12 cellular contexts compared by ENCODE assay signal in genomic region chr6:44009425-44010321, GRCh38.
A peak's percentile ranks its signal among the peaks of the same experiment; 100 is the strongest.
DNase-seq lines count a peak whose midpoint lies in the region; ATAC-seq, FAIRE-seq and TF ChIP-seq lines count a peak whose summit lies in the region.
"Had no signal": no experiment of that assay in that cellular context is flagged by ENCODE, and none has a peak within 500 bp of the region (broad histone marks: within the 10 kb centered on the region; RNA-seq: fewer than 3 reads in every experiment).

No MANE protein-coding gene starts in this region.

- H4K20me1 ChIP-seq in Karpas-422 (ENCODE audit: insufficient read depth, low read depth, low read length) = 0 out of 2 replicates have a peak, but pooled peaks cover 15% of the 10 kb centered on the region

- H3K4me2 ChIP-seq in Karpas-422 (ENCODE audit: low read depth, low read length, poor library complexity, severe bottlenecking) = no peak overlapping the region

- H3K4me3 ChIP-seq in ACC112 (ENCODE audit: low read depth, low read length) = no peak overlapping the region
- no peak overlapping the region for H3K4me3 ChIP-seq in bronchial epithelial cell (ENCODE audit: low read depth, low read length)
- H3K4me3 ChIP-seq in kidney (ENCODE audit: low read length in 2 of 2) = no peak overlapping the region
- H3K4me3 ChIP-seq in Karpas-422 (ENCODE audit: low read length) = no peak overlapping the region
- no peak overlapping the region for H3K4me3 ChIP-seq in foreskin fibroblast (ENCODE audit: low read depth in 1 of 2, low read length in 2 of 2)

- no peaks in the 10 kb centered on the region for H3K27me3 ChIP-seq in ACC112 (ENCODE audit: insufficient read depth, low read length)
- no peaks in the 10 kb centered on the region for H3K27me3 ChIP-seq in bronchial epithelial cell (ENCODE audit: control insufficient read depth, insufficient read depth, low read length)
- no peaks in the 10 kb centered on the region for H3K27me3 ChIP-seq in Karpas-422 (ENCODE audit: low read length)

- H3K79me2 ChIP-seq in ACC112 (ENCODE audit: control insufficient read depth, insufficient read depth, low read length, unreplicated experiment) (no peaks in the 10 kb centered on the region), Karpas-422 (ENCODE audit: low read length) (no peaks in the 10 kb centered on the region)

- H3K9ac ChIP-seq in kidney (ENCODE audit: low read length in 2 of 2) = no peak overlapping the region
- no peak overlapping the region for H3K9ac ChIP-seq in Karpas-422 (ENCODE audit: low read length)

- H3K4me1 ChIP-seq in ACC112 (ENCODE audit: control insufficient read depth, insufficient read depth, low read length, unreplicated experiment) (peaks cover 49% of the 10 kb centered on the region), kidney (ENCODE audit: control insufficient read depth in 1 of 2, insufficient read depth in 1 of 2, low read depth in 1 of 2, low read length in 2 of 2) (peaks cover 11 to 15% of the 10 kb centered on the region in 2 donors), Karpas-422 (ENCODE audit: low read length) (peaks cover 4% of the 10 kb centered on the region; the same call in 1 of the 2 replicates)

- intact Hi-C loops in kidney (cut with DNase I) = no loop called here

- H3K36me3 ChIP-seq in ACC112 (ENCODE audit: insufficient read depth, low read length) (0 out of 2 replicates have a peak, but pooled peaks cover 5% of the 10 kb centered on the region), bronchial epithelial cell (ENCODE audit: control insufficient read depth, insufficient read depth, low read length) (no peaks in the 10 kb centered on the region), kidney (ENCODE audit: control insufficient read depth in 1 of 2, insufficient read depth in 2 of 2, low read length in 2 of 2) (no peaks in the 10 kb centered on the region), Karpas-422 (ENCODE audit: insufficient read depth, low read length) (no peaks in the 10 kb centered on the region)

- H3K27ac ChIP-seq in ACC112 (ENCODE audit: low read depth, low read length) (peak overlapping the region; percentile 99), kidney (ENCODE audit: low read depth in 2 of 2, low read length in 2 of 2) (no peak overlapping the region), Karpas-422 (ENCODE audit: low read length) (no peak overlapping the region)

- H3K9me2 ChIP-seq in Karpas-422 (replicated peaks; ENCODE audit: insufficient read depth, low read length) = no peaks in the 10 kb centered on the region

- H3K9me3 ChIP-seq in kidney (ENCODE audit: control insufficient read depth in 1 of 2, low read length in 2 of 2) (no peaks in the 10 kb centered on the region), Karpas-422 (ENCODE audit: low read length) (no peaks in the 10 kb centered on the region)

- no peak overlapping the region for H2AFZ ChIP-seq in ACC112 (ENCODE audit: low read length, unreplicated experiment)
- no peak overlapping the region for H2AFZ ChIP-seq in Karpas-422 (ENCODE audit: low read length)

- FAIRE-seq in bronchial epithelial cell (lab: Jason Lieb, UNC) = no peak
- no peak for FAIRE-seq in kidney (lab: Jason Lieb, UNC)

- ATAC-seq in GM21786 (IDR thresholded peaks at IDR 0.05; ENCODE audit: unreplicated experiment) (no peak), HG02938 (IDR thresholded peaks at IDR 0.05; ENCODE audit: unreplicated experiment) (no peak)

- DNase-seq in M059J (ENCODE audit: low read depth) = peak; percentile 87
- DNase-seq in bronchial epithelial cell (ENCODE audit: low read depth) = peak; percentile 54
- DNase-seq in kidney = peak; percentile 61
- DNase-seq in Karpas-422 = no peak
- DNase-seq in foreskin fibroblast = no peak
- DNase-seq: activated CD4-positive, alpha-beta T cell treated with anti-CD3 and anti-CD28 coated beads, Interleukin-2, amount 10 ng/mL, durations not matched to agents 24 days and 14 days; EL; midbrain; stimulated activated CD4-positive, alpha-beta T cell treated with anti-CD3 and anti-CD28 coated beads, Interleukin-1b, Interleukin-23, amount 100 ng/mL, for 48 hours had no signal

- TF ChIP-seq CTCF in bronchial epithelial cell (IDR thresholded peaks at IDR 0.05; ENCODE audit: insufficient read depth, low read length, severe bottlenecking) = no peak
- TF ChIP-seq CTCF in kidney (IDR thresholded peaks at IDR 0.05; ENCODE audit: borderline replicate concordance, extremely low read depth, insufficient read depth) = no peak
- TF ChIP-seq CTCF in foreskin fibroblast (IDR thresholded peaks at IDR 0.05; ENCODE audit: low read depth, low read length) = no peak

Comparison
In these comparisons a context has a peak if more than half of its experiments do, and no peak if none do; other contexts are left out.
1. DNase-seq: peak in M059J (single experiment), bronchial epithelial cell (single experiment) and kidney (single experiment); none in Karpas-422 (single experiment) and foreskin fibroblast (0 of 2).